In genomic region chr1:246934777-246935176, GRCh38 we compare ENCODE assay signal across 17 cellular contexts. TPM values are rescaled to one million over a fixed set of nuclear protein-coding genes. Genes with fewer than 3 reads are reported as not detected.
DNase-seq lines count a peak whose midpoint lies in the region; ATAC-seq, FAIRE-seq and TF ChIP-seq lines count a peak whose summit lies in the region.
"Had no signal": no experiment of that assay in that cellular context is flagged by ENCODE, and none has a peak within 500 bp of the region (broad histone marks: within the 10 kb centered on the region; RNA-seq: fewer than 3 reads in every experiment).

No MANE protein-coding gene starts in this region.

- H3K4me3 ChIP-seq in esophagus muscularis mucosa (no peak overlapping the region), smooth muscle cell (no peak overlapping the region), Peyer's patch (no peak overlapping the region)
- H3K4me3 ChIP-seq: BLaER1 had no signal

- no peak for FAIRE-seq in GM12891 (lab: Jason Lieb, UNC)
- FAIRE-seq: GM12892 had no signal

- H3K4me1 ChIP-seq in esophagus muscularis mucosa = peaks cover 12 to 19% (median 16%) of the 10 kb centered on the region in 4 donors
- peaks cover 6% of the 10 kb centered on the region for H3K4me1 ChIP-seq in smooth muscle cell (ENCODE audit: low read depth)
- H3K4me1 ChIP-seq in Peyer's patch = peaks cover 0 to 7% (median 2%) of the 10 kb centered on the region in 4 donors

- no peak for TF ChIP-seq CTCF in esophagus muscularis mucosa (IDR thresholded peaks at IDR 0.05)
- TF ChIP-seq CTCF in smooth muscle cell (IDR thresholded peaks at IDR 0.05; ENCODE audit: borderline replicate concordance, insufficient read depth, poor library complexity, severe bottlenecking) = no peak
- TF ChIP-seq CTCF in Peyer's patch (IDR thresholded peaks at IDR 0.05) = no peak

- H3K9me3 ChIP-seq in T-helper 17 cell (ENCODE audit: control insufficient read depth, low read length, poor library complexity, severe bottlenecking) (no peaks in the 10 kb centered on the region), esophagus muscularis mucosa (no peaks in the 10 kb centered on the region), smooth muscle cell (replicated peaks; ENCODE audit: low read depth) (no peaks in the 10 kb centered on the region), Peyer's patch (no peaks in the 10 kb centered on the region)

- H3K36me3 Mint-ChIP-seq in T-helper 17 cell (ENCODE audit: low read depth) = peaks cover 4% of the 10 kb centered on the region

- H3K27ac ChIP-seq in esophagus muscularis mucosa (replicated peaks in 1 of 4) = peak overlapping the region in 1 of 4 donors; percentile 41
- no peak overlapping the region for H3K27ac ChIP-seq in smooth muscle cell (ENCODE audit: low read depth)
- no peak overlapping the region for H3K27ac ChIP-seq in Peyer's patch
- H3K27ac ChIP-seq: BLaER1 had no signal

- peak overlapping the region; percentile 50 for H2AFZ ChIP-seq in smooth muscle cell (ENCODE audit: low read depth)

- DNase-seq in CD1c-positive myeloid dendritic cell (ENCODE audit: extremely low spot score) (peak; percentile 6), T-helper 17 cell (no peak), esophagus muscularis mucosa (ENCODE audit: extremely low spot score) (peak; percentile 21), smooth muscle cell (lab: John Stamatoyannopoulos, UW; ENCODE audit: unreplicated experiment) (no peak), Peyer's patch (no peak), DMS 273 treated with DMSO at 0.1 percent for 48 hours (lab: John Stamatoyannopoulos, UW) (no peak), GM12891 (ENCODE audit: insufficient read length, low spot score) (no peak)
- DNase-seq in effector CD4-positive, alpha-beta T cell = no peak
- DNase-seq: GF-D8, HFFc6, NCI-H1092 treated with DMSO at 0.1 percent for 48 hours, NCI-H1694, NCI-H510A treated with DMSO at 0.1 percent for 48 hours, Right ventricle myocardium superior had no signal

- no peak for TF ChIP-seq POLR2A in esophagus muscularis mucosa (IDR thresholded peaks at IDR 0.05; ENCODE audit: low read depth)
- no peak for TF ChIP-seq POLR2A in Peyer's patch (IDR thresholded peaks at IDR 0.05)
- TF ChIP-seq POLR2A in GM12891 (IDR thresholded peaks at IDR 0.05; ENCODE audit: low read depth, low read length) = no peak

- no peaks in the 10 kb centered on the region for H3K27me3 Mint-ChIP-seq in T-helper 17 cell

- H3K36me3 ChIP-seq in esophagus muscularis mucosa = peaks cover 0 to under 1% (median 0%) of the 10 kb centered on the region in 4 donors
- no peaks in the 10 kb centered on the region for H3K36me3 ChIP-seq in smooth muscle cell (ENCODE audit: low read depth)
- H3K36me3 ChIP-seq in Peyer's patch = no peaks in the 10 kb centered on the region

- intact Hi-C loops in esophagus muscularis mucosa (cut with DNase I) = loop anchor here (10.0 kb wide), 1 partner anchor 170 kb away; the partner anchor contains the start of gene ZNF669

- H4K20me1 ChIP-seq in smooth muscle cell (ENCODE audit: low read depth) = peaks cover 13% of the 10 kb centered on the region

- H3K4me1 Mint-ChIP-seq in T-helper 17 cell = peaks cover 18% of the 10 kb centered on the region

- H3K9ac ChIP-seq in smooth muscle cell (ENCODE audit: low read depth) = no peak overlapping the region
- H3K9ac ChIP-seq: BLaER1 had no signal

- 79% methylated on average over 1 of the region's 1 CpG for WGBS in esophagus muscularis mucosa
- 69% methylated on average over 1 of the region's 1 CpG for WGBS in smooth muscle cell (ENCODE audit: low lambda C conversion rate)

- H3K27me3 ChIP-seq in esophagus muscularis mucosa = no peaks in the 10 kb centered on the region
- H3K27me3 ChIP-seq in smooth muscle cell (ENCODE audit: low read depth) = no peaks in the 10 kb centered on the region
- H3K27me3 ChIP-seq in Peyer's patch = no peaks in the 10 kb centered on the region
- H3K27me3 ChIP-seq: BLaER1 had no signal

- H3F3A ChIP-seq in smooth muscle cell (ENCODE audit: low read depth) = peaks cover 10% of the 10 kb centered on the region

- ATAC-seq in T-helper 17 cell = no peak
- ATAC-seq: Panc1 had no signal

- H3K27ac Mint-ChIP-seq in T-helper 17 cell = no peak overlapping the region
- H3K27ac Mint-ChIP-seq: HFFc6 had no signal

- H3K4me2 ChIP-seq in smooth muscle cell = no peak overlapping the region
- H3K4me2 ChIP-seq: BLaER1 had no signal

- H3K79me2 ChIP-seq in smooth muscle cell (ENCODE audit: low read depth) = peaks cover 10% of the 10 kb centered on the region

- TF ChIP-seq EP300 in esophagus muscularis mucosa (IDR thresholded peaks at IDR 0.05) = no peak

- peak overlapping the region; percentile 41 for H3K4me3 Mint-ChIP-seq in T-helper 17 cell
- H3K4me3 Mint-ChIP-seq: HFFc6 had no signal

TF ChIP-seq in GM12891, 5 proteins besides CTCF, POLR2A, EP300 and RAD21:
- TF ChIP-seq PAX5 (IDR thresholded peaks at IDR 0.05; ENCODE audit: insufficient read depth, low read length, severe bottlenecking) (no peak), POU2F2 (IDR thresholded peaks at IDR 0.05; ENCODE audit: low read depth, low read length) (no peak), SPI1 (IDR thresholded peaks at IDR 0.05; ENCODE audit: low read depth, low read length) (no peak), TAF1 (IDR thresholded peaks at IDR 0.05; ENCODE audit: low read depth, low read length) (no peak), POLR2AphosphoS5 (IDR thresholded peaks at IDR 0.05; ENCODE audit: low read depth, low read length) (no peak)

RNA-seq across cellular contexts. Expression of gene AHCTF1, which starts 3.0 kb away (rescaled TPM):
- total RNA-seq in T-helper 17 cell (10 to 100 TPM; 63.0 to 77.9 TPM), esophagus muscularis mucosa (10 to 100 TPM; 30.7 to 45.3 (median 42.0) TPM), smooth muscle cell (34.0 and 41.2 TPM in 2 replicates), Peyer's patch (10 to 100 TPM; 20.3 to 51.2 (median 29.9) TPM)
- polyA plus RNA-seq in smooth muscle cell = 7.2 and 7.3 TPM in 2 replicates
- 11.4 TPM for polyA plus RNA-seq in GM12891 (2012; ENCODE audit: low read depth, missing spikeins)

Comparison
In these comparisons a context has a peak if more than half of its experiments do, and no peak if none do; other contexts are left out.
1. DNase-seq: peak in CD1c-positive myeloid dendritic cell (single experiment) and esophagus muscularis mucosa (single experiment); none in T-helper 17 cell (0 of 3), smooth muscle cell (single experiment), Peyer's patch (0 of 3), DMS 273 treated with DMSO at 0.1 percent for 48 hours (single experiment), effector CD4-positive, alpha-beta T cell (single experiment) and GM12891 (single experiment).